Comparison of ENCODE assay signal across 8 cellular contexts in genomic region chr6:2763876-2764540, GRCh38. TPM values are rescaled to one million over a fixed set of nuclear protein-coding genes. Genes with fewer than 3 reads are reported as not detected.
DNase-seq lines count a peak whose midpoint lies in the region; ATAC-seq lines count a peak whose summit lies in the region.

No MANE protein-coding gene starts in this region.

- peaks cover 3% of the 10 kb centered on the region for H3K9me3 ChIP-seq in iPS-18c (ENCODE audit: control insufficient read depth, insufficient read depth, low read length)

- peaks cover 9% of the 10 kb centered on the region for H3K36me3 Mint-ChIP-seq in T-helper 2 cell treated with Interferon-gamma antibody and Interleukin-4, amounts not matched to agents 5 μg/mL and 100 μg/mL, for 36 hours (ENCODE audit: low read depth)
- peaks cover 29% of the 10 kb centered on the region for H3K36me3 Mint-ChIP-seq in activated T-helper 17 cell treated with anti-CD3 and anti-CD28 coated beads, Interleukin-2, amount 50 U/mL, for 72 hours (ENCODE audit: low read depth)

- H3K9me3 Mint-ChIP-seq in T-helper 2 cell treated with Interferon-gamma antibody and Interleukin-4, amounts not matched to agents 5 μg/mL and 100 μg/mL, for 36 hours = no peaks in the 10 kb centered on the region
- H3K9me3 Mint-ChIP-seq in activated T-helper 17 cell treated with anti-CD3 and anti-CD28 coated beads, Interleukin-2, amount 50 U/mL, for 72 hours = no peaks in the 10 kb centered on the region

- H3K27ac ChIP-seq in temporal lobe (ENCODE audit: low read depth, low read length) = peak overlapping the region; percentile 83

- H3K4me3 ChIP-seq in iPS-18c (ENCODE audit: insufficient read depth, low read depth, low read length) = peak overlapping the region; percentile 77

- peaks cover 34% of the 10 kb centered on the region for H3K4me1 Mint-ChIP-seq in T-helper 2 cell treated with Interferon-gamma antibody and Interleukin-4, amounts not matched to agents 5 μg/mL and 100 μg/mL, for 36 hours (ENCODE audit: low read depth)
- peaks cover 32% of the 10 kb centered on the region for H3K4me1 Mint-ChIP-seq in activated T-helper 17 cell treated with anti-CD3 and anti-CD28 coated beads, Interleukin-2, amount 50 U/mL, for 72 hours

- no peak for ATAC-seq in activated T-helper 17 cell treated with anti-CD3 and anti-CD28 coated beads, Interleukin-2, amount 50 U/mL, for 72 hours (replicated peaks)
- ATAC-seq in HG02840 (IDR thresholded peaks at IDR 0.05; ENCODE audit: low FRiP score, unreplicated experiment) (no peak), GM18909 (IDR thresholded peaks at IDR 0.05; ENCODE audit: poor library complexity, unreplicated experiment) (no peak), GM21619 (IDR thresholded peaks at IDR 0.05; ENCODE audit: unreplicated experiment) (no peak)

- H3K4me3 Mint-ChIP-seq in T-helper 2 cell treated with Interferon-gamma antibody and Interleukin-4, amounts not matched to agents 5 μg/mL and 100 μg/mL, for 36 hours = peak overlapping the region; percentile 90
- H3K4me3 Mint-ChIP-seq in activated T-helper 17 cell treated with anti-CD3 and anti-CD28 coated beads, Interleukin-2, amount 50 U/mL, for 72 hours = peak overlapping the region; percentile 91

- peak overlapping the region; percentile 99 for H3K27ac Mint-ChIP-seq in T-helper 2 cell treated with Interferon-gamma antibody and Interleukin-4, amounts not matched to agents 5 μg/mL and 100 μg/mL, for 36 hours
- H3K27ac Mint-ChIP-seq in activated T-helper 17 cell treated with anti-CD3 and anti-CD28 coated beads, Interleukin-2, amount 50 U/mL, for 72 hours = peak overlapping the region; percentile 98

- DNase-seq in T-helper 2 cell treated with Interferon-gamma antibody and Interleukin-4, amounts not matched to agents 5 μg/mL and 100 μg/mL, for 36 hours (ENCODE audit: low spot score) = no peak
- no peak for DNase-seq in T-helper 2 cell

- H3K27me3 Mint-ChIP-seq in T-helper 2 cell treated with Interferon-gamma antibody and Interleukin-4, amounts not matched to agents 5 μg/mL and 100 μg/mL, for 36 hours (ENCODE audit: low read depth) = peaks cover 5% of the 10 kb centered on the region
- H3K27me3 Mint-ChIP-seq in activated T-helper 17 cell treated with anti-CD3 and anti-CD28 coated beads, Interleukin-2, amount 50 U/mL, for 72 hours = no peaks in the 10 kb centered on the region

RNA-seq across cellular contexts. Expression of gene WRNIP1, which starts 1.2 kb away (rescaled TPM):
- 10 to 100 TPM; 30.4 to 48.5 TPM for total RNA-seq in activated T-helper 17 cell treated with anti-CD3 and anti-CD28 coated beads, Interleukin-2, amount 50 U/mL, for 72 hours
- 33.4 TPM for total RNA-seq in temporal lobe

RNA-seq across cellular contexts. Expression of gene MYLK4, which starts 13.3 kb away (rescaled TPM):
- total RNA-seq in activated T-helper 17 cell treated with anti-CD3 and anti-CD28 coated beads, Interleukin-2, amount 50 U/mL, for 72 hours = under 1 TPM; 0.21 to 0.28 TPM
- 0.49 TPM for total RNA-seq in temporal lobe
